In the genomic region with DNA sequence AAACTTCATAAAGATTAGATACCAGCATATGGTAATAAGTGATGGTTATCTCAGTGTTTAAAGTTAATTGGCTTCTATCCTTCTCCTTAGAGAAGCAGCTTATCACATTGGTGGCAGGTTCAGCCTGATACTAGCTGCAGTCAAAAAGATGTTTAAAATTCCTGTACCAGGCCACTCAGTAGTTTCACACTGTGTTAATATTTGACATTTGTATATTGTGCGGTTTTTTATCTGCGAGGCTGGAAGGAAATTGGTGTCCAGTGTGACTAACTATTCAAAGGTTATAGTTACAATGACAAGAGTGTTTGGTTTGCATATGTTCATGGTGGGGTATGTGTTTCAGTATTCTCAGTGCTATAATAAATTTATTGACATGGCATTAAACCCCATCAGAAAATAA, we compare ENCODE assay signal across 21 cellular contexts. TPM values are rescaled to one million over a fixed set of nuclear protein-coding genes. Genes with fewer than 3 reads are reported as not detected.
"Had no signal": no experiment of that assay in that cellular context is flagged by ENCODE, and none has a peak within 500 bp of the region (broad histone marks: within the 10 kb centered on the region; RNA-seq: fewer than 3 reads in every experiment).

No MANE protein-coding gene starts in this region.

- H3K4me3 ChIP-seq: heart right ventricle, suprapubic skin, thyroid gland, uterus had no signal

- H3K27ac ChIP-seq: heart right ventricle, suprapubic skin, thyroid gland, uterus had no signal

- H3K4me1 ChIP-seq: heart right ventricle, suprapubic skin, thyroid gland, uterus had no signal

- DNase-seq: effector memory CD4-positive, alpha-beta T cell; heart right ventricle; kidney glomerular epithelial cell; mammary epithelial cell; naive thymus-derived CD4-positive, alpha-beta T cell; nephron progenitor cell; posterior cingulate gyrus; right cardiac atrium; stimulated activated CD4-positive, alpha-beta T cell treated with anti-CD3 and anti-CD28 coated beads, Interleukin-4, amount 100 ng/mL, for 1 hour; stimulated activated CD8-positive, alpha-beta memory T cell treated with anti-CD3 and anti-CD28 coated beads, Interleukin-4, amount 100 ng/mL, for 48 hours; stimulated activated naive CD8-positive, alpha-beta T cell treated with anti-CD3 and anti-CD28 coated beads, Interleukin-15, Interleukin-2, amounts not matched to agents 100 U/mL and 50 U/mL, for 24 hours; thyroid gland; uterus had no signal

- FAIRE-seq: endometrium, frontal cortex had no signal

- H3K9me3 ChIP-seq: heart right ventricle, suprapubic skin, thyroid gland, uterus had no signal

- ATAC-seq: esophagus mucosa; heart right ventricle; left lobe of liver; naive thymus-derived CD4-positive, alpha-beta T cell; right cardiac atrium; stimulated activated effector memory CD8-positive, alpha-beta T cell treated with anti-CD3 and anti-CD28 coated beads, Interleukin-12 subunit alpha, Interleukin-12 subunit beta, amount 100 ng/mL, for 72 hours; stimulated activated naive CD8-positive, alpha-beta T cell treated with anti-CD3 and anti-CD28 coated beads, Interleukin-15, Interleukin-2, amounts not matched to agents 100 U/mL and 50 U/mL, for 24 hours had no signal

RNA-seq across cellular contexts. Expression of a gene that starts 48.5 kb away (rescaled TPM):
- total RNA-seq: mononuclear cell; naive thymus-derived CD4-positive, alpha-beta T cell; pulmonary artery endothelial cell had no signal
- polyA plus RNA-seq: naive thymus-derived CD4-positive, alpha-beta T cell had no signal
